16 cellular contexts compared by ENCODE assay signal in genomic region chr1:51168946-51169345, GRCh38.
DNase-seq lines count a peak whose midpoint lies in the region; ATAC-seq and TF ChIP-seq lines count a peak whose summit lies in the region.
"Had no signal": no experiment of that assay in that cellular context is flagged by ENCODE, and none has a peak within 500 bp of the region (broad histone marks: within the 10 kb centered on the region; RNA-seq: fewer than 3 reads in every experiment).

No MANE protein-coding gene starts in this region.

- ATAC-seq in DND-41 (ENCODE audit: insufficient read depth, low read depth) (0 out of 3 replicates have a peak, but pooled peaks have one; percentile 15), GM21515 (IDR thresholded peaks at IDR 0.05; ENCODE audit: unreplicated experiment) (no peak)
- ATAC-seq: T-cell had no signal

- H3K27ac ChIP-seq in ACC112 (ENCODE audit: low read depth, low read length) (no peak overlapping the region), DND-41 (ENCODE audit: low read length) (no peak overlapping the region), WERI-Rb-1 (peak overlapping the region; percentile 72), parathyroid adenoma (no peak overlapping the region)
- H3K27ac ChIP-seq: C4-2B, Peyer's patch had no signal

- TF ChIP-seq CTCF in DND-41 (IDR thresholded peaks at IDR 0.05; ENCODE audit: borderline replicate concordance, extremely low read depth, low read length, poor library complexity, severe bottlenecking) (no peak), WERI-Rb-1 (IDR thresholded peaks at IDR 0.05; ENCODE audit: low read depth, low read length) (no peak), parathyroid adenoma (IDR thresholded peaks at IDR 0.05) (no peak)

- H3K9ac ChIP-seq in DND-41 (ENCODE audit: low read depth, low read length): no peak overlapping the region
- H3K9ac ChIP-seq in parathyroid adenoma: no peak overlapping the region

- DNase-seq in DND-41 (no peak), WERI-Rb-1 (peak; percentile 56), UCSD-AML1 (lab: John Stamatoyannopoulos, UW; ENCODE audit: unreplicated experiment) (no peak), hypothalamus (lab: John Stamatoyannopoulos, UW) (no peak)
- DNase-seq: CD8-positive, alpha-beta memory T cell; NCI-H1417 treated with DMSO at 0.1 percent for 48 hours; NCI-H187; NCI-H2107; NCI-H446 treated with DMSO at 0.1 percent for 48 hours; NK-92 treated with Interleukin-12 subunit alpha and Interleukin-12 subunit beta, amount 100 ng/mL, for 24 hours; Peyer's patch; T-cell had no signal

- H3K4me1 ChIP-seq in ACC112 (ENCODE audit: control insufficient read depth, insufficient read depth, low read length, unreplicated experiment) (peaks cover 7% of the 10 kb centered on the region), DND-41 (ENCODE audit: insufficient read depth, low read length) (peaks cover 19% of the 10 kb centered on the region), parathyroid adenoma (no peaks in the 10 kb centered on the region)
- H3K4me1 ChIP-seq: Peyer's patch had no signal

- H3K36me3 ChIP-seq in ACC112 (ENCODE audit: insufficient read depth, low read length): no peaks in the 10 kb centered on the region
- H3K36me3 ChIP-seq in DND-41 (ENCODE audit: insufficient read depth, low read length): no peaks in the 10 kb centered on the region
- H3K36me3 ChIP-seq in WERI-Rb-1: no peaks in the 10 kb centered on the region
- no peaks in the 10 kb centered on the region for H3K36me3 ChIP-seq in parathyroid adenoma (ENCODE audit: control insufficient read depth, insufficient read depth, low read length)
- H3K36me3 ChIP-seq: Peyer's patch had no signal

- H3K4me2 ChIP-seq in DND-41 (ENCODE audit: insufficient read depth, low read length) (0 out of 2 replicates have a peak overlapping the region, but pooled peaks have one; percentile 52), parathyroid adenoma (ENCODE audit: low read length) (no peak overlapping the region)

- H3K4me3 ChIP-seq in ACC112 (ENCODE audit: low read depth, low read length) (no peak overlapping the region), DND-41 (ENCODE audit: low read depth in 1 of 2, low read length in 2 of 2) (no peak overlapping the region), WERI-Rb-1 (ENCODE audit: low read depth, low read length) (no peak overlapping the region), parathyroid adenoma (ENCODE audit: low read depth, low read length) (no peak overlapping the region)
- H3K4me3 ChIP-seq: Peyer's patch had no signal

- H3K79me2 ChIP-seq in ACC112 (ENCODE audit: control insufficient read depth, insufficient read depth, low read length, unreplicated experiment): no peaks in the 10 kb centered on the region
- no peaks in the 10 kb centered on the region for H3K79me2 ChIP-seq in DND-41 (ENCODE audit: insufficient read depth, low read length)
- no peaks in the 10 kb centered on the region for H3K79me2 ChIP-seq in parathyroid adenoma

- no peaks in the 10 kb centered on the region for H3K9me3 ChIP-seq in DND-41 (ENCODE audit: insufficient read depth, low read length, severe bottlenecking)
- H3K9me3 ChIP-seq in WERI-Rb-1 (ENCODE audit: severe bottlenecking): peaks cover 2% of the 10 kb centered on the region
- no peaks in the 10 kb centered on the region for H3K9me3 ChIP-seq in parathyroid adenoma (ENCODE audit: control insufficient read depth, low read length)
- H3K9me3 ChIP-seq: Peyer's patch had no signal

- H4K20me1 ChIP-seq in DND-41 (ENCODE audit: insufficient read depth, low read length): no peaks in the 10 kb centered on the region

- peak overlapping the region; percentile 51 for H2AFZ ChIP-seq in ACC112 (ENCODE audit: low read length, unreplicated experiment)
- H2AFZ ChIP-seq in DND-41 (ENCODE audit: low read depth, low read length): peak overlapping the region; percentile 46; the same call in 1 of the 2 replicates
- H2AFZ ChIP-seq in parathyroid adenoma: peak overlapping the region; percentile 56

- no peaks in the 10 kb centered on the region for H3K27me3 ChIP-seq in ACC112 (ENCODE audit: insufficient read depth, low read length)
- H3K27me3 ChIP-seq in DND-41 (ENCODE audit: insufficient read depth, low read length, poor library complexity): no peaks in the 10 kb centered on the region
- no peaks in the 10 kb centered on the region for H3K27me3 ChIP-seq in WERI-Rb-1 (ENCODE audit: insufficient read depth, low read depth, severe bottlenecking)
- no peaks in the 10 kb centered on the region for H3K27me3 ChIP-seq in parathyroid adenoma (ENCODE audit: control insufficient read depth, insufficient read depth, low read length)
- H3K27me3 ChIP-seq: Peyer's patch had no signal
